Comparison of ENCODE assay signal across 8 cellular contexts in genomic region chr13:46176756-46177155, GRCh38. TPM values are rescaled to one million over a fixed set of nuclear protein-coding genes. Genes with fewer than 3 reads are reported as not detected.
DNase-seq lines count a peak whose midpoint lies in the region; ATAC-seq and TF ChIP-seq lines count a peak whose summit lies in the region.

No MANE protein-coding gene starts in this region.

- no peak for TF ChIP-seq CTCF in NB4 (IDR thresholded peaks at IDR 0.05; ENCODE audit: low read depth, low read length)
- no peak for TF ChIP-seq CTCF in left ventricle myocardium inferior (IDR thresholded peaks at IDR 0.05; ENCODE audit: borderline replicate concordance)

- no peaks in the 10 kb centered on the region for H3K4me1 ChIP-seq in left ventricle myocardium inferior

- peaks cover 11% of the 10 kb centered on the region for H3K27me3 ChIP-seq in left ventricle myocardium inferior (ENCODE audit: low read depth)

- H3K4me3 ChIP-seq in GM08714 (ENCODE audit: low read length) (peak overlapping the region; percentile 82), NB4 (ENCODE audit: low read depth, low read length) (peak overlapping the region; percentile 90), left ventricle myocardium inferior (no peak overlapping the region)

- DNase-seq in NB4 (ENCODE audit: low read depth) (peak; percentile 98), left ventricle myocardium inferior (no peak), cerebellar nuclear complex (lab: John Stamatoyannopoulos, UW) (no peak), NCI-H748 treated with DMSO at 0.1 percent for 48 hours (lab: John Stamatoyannopoulos, UW) (no peak)
- DNase-seq in stimulated activated CD4-positive, alpha-beta T cell treated with anti-CD3 and anti-CD28 coated beads, Interleukin-4, amount 100 ng/mL, for 1 hour, result no peak
- DNase-seq in stimulated activated naive CD4-positive, alpha-beta T cell treated with Interleukin-2 at 50 U/mL for 16 hours (lab: John Stamatoyannopoulos, UW), result no peak

- intact Hi-C loops in left ventricle myocardium inferior (cut with micrococcal nuclease), result no loop called here

- peak overlapping the region; percentile 36 for H3K27ac ChIP-seq in left ventricle myocardium inferior (replicated peaks)

- H3K9me3 ChIP-seq in left ventricle myocardium inferior (replicated peaks), result no peaks in the 10 kb centered on the region

- no peaks in the 10 kb centered on the region for H3K36me3 ChIP-seq in left ventricle myocardium inferior

- ATAC-seq in GM21723 (IDR thresholded peaks at IDR 0.05; ENCODE audit: unreplicated experiment), result peak; percentile 44

- peak; percentile 63 for TF ChIP-seq POLR2A in NB4 (IDR thresholded peaks at IDR 0.05; ENCODE audit: extremely low read depth, insufficient read length)

RNA-seq across cellular contexts. Expression of gene LCP1, which starts 5.2 kb away (rescaled TPM):
- total RNA-seq in left ventricle myocardium inferior, result 14.1 TPM

RNA-seq across cellular contexts. Expression of gene LRRC63, which starts 35.0 kb away (rescaled TPM):
- not detected for total RNA-seq in left ventricle myocardium inferior
